Comparison of ENCODE assay signal across 1 cellular context in the genomic region with DNA sequence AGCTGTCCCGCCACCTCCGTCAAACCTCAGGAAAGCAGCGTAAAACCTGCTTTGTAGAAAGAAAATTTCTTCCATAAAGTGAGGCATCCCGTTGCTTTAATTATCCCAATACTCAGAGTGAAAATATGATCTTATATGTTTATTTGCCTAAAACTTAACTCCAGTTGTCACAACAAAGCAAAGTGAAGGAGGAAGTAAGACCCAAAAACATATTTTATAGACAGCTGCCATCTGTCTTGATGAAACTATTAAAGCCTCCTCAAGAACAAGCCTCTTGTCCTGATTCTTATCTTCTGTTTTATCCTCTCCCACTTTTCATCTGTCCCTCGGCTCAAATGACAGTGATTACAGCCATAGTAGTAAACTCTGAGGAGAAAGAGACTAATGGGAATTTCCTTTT.
TF ChIP-seq lines count a peak whose summit lies in the region.

No MANE protein-coding gene starts in this region.

TF ChIP-seq in HEK293, 187 proteins besides CTCF, POLR2A, EP300 and RAD21:
- TF ChIP-seq ZNF335 (tag by site-specific recombination; conservative IDR thresholded peaks at IDR 0.05) (no peak; the same call in 1 of the 2 replicates), FEZF1 (tag by site-specific recombination; IDR thresholded peaks at IDR 0.05) (peak; percentile 22; the same call in 1 of the 2 replicates), PRDM6 (tag by site-specific recombination; IDR thresholded peaks at IDR 0.05) (peak; percentile 85)
TF ChIP-seq in HEK293: peak in this region for 2.
